1 cellular context compared by ENCODE assay signal in genomic region chr11:2699531-2700414, GRCh38.
A peak's percentile ranks its signal among the peaks of the same experiment; 100 is the strongest.
TF ChIP-seq lines count a peak whose summit lies in the region.

KCNQ1OT1 (minus strand) TSS chr11:2699994.

TF ChIP-seq in HepG2, 621 proteins besides CTCF, POLR2A, EP300 and RAD21 (continued from another document and continues in another):
- no peak for TF ChIP-seq PLSCR1 (CRISPR knock-in tag; IDR thresholded peaks at IDR 0.05; ENCODE audit: borderline replicate concordance)
- TF ChIP-seq SIN3B (IDR thresholded peaks at IDR 0.05; ENCODE audit: low read length): peak; percentile 47; the same call in 1 of the 2 replicates
- TF ChIP-seq MBD4 (IDR thresholded peaks at IDR 0.05; ENCODE audit: borderline replicate concordance, low read length): no peak
- peak; percentile 89 for TF ChIP-seq SNAPC2 (CRISPR knock-in tag; IDR thresholded peaks at IDR 0.05)
- peak; percentile 95 for TF ChIP-seq ZNF256 (CRISPR knock-in tag; conservative IDR thresholded peaks at IDR 0.05)
- peak; percentile 67; the same call in 1 of the 2 replicates for TF ChIP-seq EEA1 (CRISPR knock-in tag; IDR thresholded peaks at IDR 0.05; ENCODE audit: borderline replicate concordance)
- TF ChIP-seq ZNF816 (CRISPR knock-in tag; IDR thresholded peaks at IDR 0.05; ENCODE audit: borderline replicate concordance): 0 out of 2 replicates have a peak, but pooled peaks have one; percentile 60
- TF ChIP-seq ZNF274 (CRISPR knock-in tag; IDR thresholded peaks at IDR 0.05): 0 out of 2 replicates have a peak, but pooled peaks have one; percentile 65
- peak; percentile 88; the same call in 1 of the 2 replicates for TF ChIP-seq HES4 (CRISPR knock-in tag; IDR thresholded peaks at IDR 0.05; ENCODE audit: borderline replicate concordance)
- peak; percentile 87 for TF ChIP-seq MEIS2 (CRISPR knock-in tag; IDR thresholded peaks at IDR 0.05)
- TF ChIP-seq REST (IDR thresholded peaks at IDR 0.05; ENCODE audit: borderline replicate concordance in 1 of 2, low read depth in 1 of 2, low read length in 2 of 2): peak in 1 of 2 experiments; percentile 85; a peak in 2 of 4 replicates
- peak; percentile 97 for TF ChIP-seq ZNF557 (CRISPR knock-in tag; IDR thresholded peaks at IDR 0.05)
- TF ChIP-seq ZNF761 (CRISPR knock-in tag; conservative IDR thresholded peaks at IDR 0.05): 0 out of 2 replicates have a peak, but pooled peaks have one; percentile 37
- peak; percentile 53; the same call in 1 of the 2 replicates for TF ChIP-seq ZBTB20 (CRISPR knock-in tag; IDR thresholded peaks at IDR 0.05; ENCODE audit: borderline replicate concordance, low read depth)
- peak; percentile 80; the same call in 1 of the 2 replicates for TF ChIP-seq ZNF549 (CRISPR knock-in tag; IDR thresholded peaks at IDR 0.05)
- TF ChIP-seq SMC3 (IDR thresholded peaks at IDR 0.05; ENCODE audit: low read length): no peak
- no peak for TF ChIP-seq CEBPB (IDR thresholded peaks at IDR 0.05; ENCODE audit: borderline replicate concordance, low read depth, low read length)
- TF ChIP-seq ZBTB8A (CRISPR knock-in tag; IDR thresholded peaks at IDR 0.05; ENCODE audit: borderline replicate concordance, low read depth): no peak
- peak; percentile 78 for TF ChIP-seq ZSCAN21 (CRISPR knock-in tag; IDR thresholded peaks at IDR 0.05; ENCODE audit: borderline replicate concordance)
- no peak; the same call in 1 of the 2 replicates for TF ChIP-seq STAT6 (CRISPR knock-in tag; IDR thresholded peaks at IDR 0.05; ENCODE audit: borderline replicate concordance)
- no peak for TF ChIP-seq ZNF292 (CRISPR knock-in tag; IDR thresholded peaks at IDR 0.05; ENCODE audit: borderline replicate concordance, low read depth)
- peak; percentile 87 for TF ChIP-seq ZBTB10 (CRISPR knock-in tag; IDR thresholded peaks at IDR 0.05; ENCODE audit: borderline replicate concordance)
- peak; percentile 73 for TF ChIP-seq CHD2 (IDR thresholded peaks at IDR 0.05; ENCODE audit: low read depth, low read length)
- no peak; the same call in 1 of the 2 replicates for TF ChIP-seq ZZZ3 (CRISPR knock-in tag; IDR thresholded peaks at IDR 0.05; ENCODE audit: borderline replicate concordance)
- no peak for TF ChIP-seq ASH2L (IDR thresholded peaks at IDR 0.05; ENCODE audit: insufficient read length, low read depth, low read length)
- peak; percentile 85 for TF ChIP-seq NKX3-1 (CRISPR knock-in tag; IDR thresholded peaks at IDR 0.05)
- peak; percentile 25; the same call in 1 of the 2 replicates for TF ChIP-seq TBP (CRISPR knock-in tag; IDR thresholded peaks at IDR 0.05)
- TF ChIP-seq ZNF615 (CRISPR knock-in tag; IDR thresholded peaks at IDR 0.05; ENCODE audit: borderline replicate concordance): 0 out of 2 replicates have a peak, but pooled peaks have one; percentile 62
- no peak; the same call in 1 of the 2 replicates for TF ChIP-seq E2F2 (CRISPR knock-in tag; IDR thresholded peaks at IDR 0.05; ENCODE audit: borderline replicate concordance)
- no peak; the same call in 1 of the 2 replicates for TF ChIP-seq TIGD3 (CRISPR knock-in tag; IDR thresholded peaks at IDR 0.05; ENCODE audit: borderline replicate concordance)
- TF ChIP-seq RNF2 (conservative IDR thresholded peaks at IDR 0.05; ENCODE audit: low read depth): 0 out of 2 replicates have a peak, but pooled peaks have one; percentile 28
- peak; percentile 98 for TF ChIP-seq ZNF580 (CRISPR knock-in tag; IDR thresholded peaks at IDR 0.05; ENCODE audit: borderline replicate concordance, low read depth)
- peak; percentile 37; the same call in 1 of the 2 replicates for TF ChIP-seq CENPT (CRISPR knock-in tag; IDR thresholded peaks at IDR 0.05; ENCODE audit: low read depth)
- 0 out of 2 replicates have a peak, but pooled peaks have one; percentile 49 for TF ChIP-seq ZNF660 (CRISPR knock-in tag; IDR thresholded peaks at IDR 0.05; ENCODE audit: borderline replicate concordance, low read depth)
- TF ChIP-seq TEAD3 (CRISPR knock-in tag; optimal IDR thresholded peaks at IDR 0.05; ENCODE audit: borderline replicate concordance): no peak
- no peak for TF ChIP-seq NFRKB (IDR thresholded peaks at IDR 0.05)
- no peak; the same call in 1 of the 2 replicates for TF ChIP-seq ZNF296 (CRISPR knock-in tag; conservative IDR thresholded peaks at IDR 0.05)
- TF ChIP-seq KLF15 (CRISPR knock-in tag; IDR thresholded peaks at IDR 0.05; ENCODE audit: borderline replicate concordance): peak; percentile 87; the same call in 1 of the 2 replicates
- no peak for TF ChIP-seq PRPF4 (IDR thresholded peaks at IDR 0.05; ENCODE audit: low read depth, low read length, poor library complexity, severe bottlenecking)
- no peak for TF ChIP-seq IKZF1 (IDR thresholded peaks at IDR 0.05)
- TF ChIP-seq MIER3 (CRISPR knock-in tag; IDR thresholded peaks at IDR 0.05; ENCODE audit: borderline replicate concordance): peak; percentile 70; the same call in 1 of the 2 replicates
- TF ChIP-seq CCDC6 (CRISPR knock-in tag; IDR thresholded peaks at IDR 0.05): peak; percentile 82; the same call in 1 of the 2 replicates
- no peak; the same call in none of the 2 replicates for TF ChIP-seq ZFYVE20 (CRISPR knock-in tag; IDR thresholded peaks at IDR 0.05; ENCODE audit: borderline replicate concordance, low read depth)
- TF ChIP-seq PCBP2 (optimal IDR thresholded peaks at IDR 0.05; ENCODE audit: low read depth, low read length, poor library complexity, severe bottlenecking): no peak
- TF ChIP-seq ZNF800 (CRISPR knock-in tag; IDR thresholded peaks at IDR 0.05): 0 out of 2 replicates have a peak, but pooled peaks have one; percentile 61
- TF ChIP-seq ZNF468 (CRISPR knock-in tag; IDR thresholded peaks at IDR 0.05): no peak
- TF ChIP-seq ZNF788 (CRISPR knock-in tag; IDR thresholded peaks at IDR 0.05; ENCODE audit: borderline replicate concordance): peak; percentile 17
- TF ChIP-seq YEATS2 (CRISPR knock-in tag; IDR thresholded peaks at IDR 0.05; ENCODE audit: borderline replicate concordance): peak; percentile 67; the same call in 1 of the 2 replicates
